ENCODE assay signal across 8 cellular contexts in the genomic region with DNA sequence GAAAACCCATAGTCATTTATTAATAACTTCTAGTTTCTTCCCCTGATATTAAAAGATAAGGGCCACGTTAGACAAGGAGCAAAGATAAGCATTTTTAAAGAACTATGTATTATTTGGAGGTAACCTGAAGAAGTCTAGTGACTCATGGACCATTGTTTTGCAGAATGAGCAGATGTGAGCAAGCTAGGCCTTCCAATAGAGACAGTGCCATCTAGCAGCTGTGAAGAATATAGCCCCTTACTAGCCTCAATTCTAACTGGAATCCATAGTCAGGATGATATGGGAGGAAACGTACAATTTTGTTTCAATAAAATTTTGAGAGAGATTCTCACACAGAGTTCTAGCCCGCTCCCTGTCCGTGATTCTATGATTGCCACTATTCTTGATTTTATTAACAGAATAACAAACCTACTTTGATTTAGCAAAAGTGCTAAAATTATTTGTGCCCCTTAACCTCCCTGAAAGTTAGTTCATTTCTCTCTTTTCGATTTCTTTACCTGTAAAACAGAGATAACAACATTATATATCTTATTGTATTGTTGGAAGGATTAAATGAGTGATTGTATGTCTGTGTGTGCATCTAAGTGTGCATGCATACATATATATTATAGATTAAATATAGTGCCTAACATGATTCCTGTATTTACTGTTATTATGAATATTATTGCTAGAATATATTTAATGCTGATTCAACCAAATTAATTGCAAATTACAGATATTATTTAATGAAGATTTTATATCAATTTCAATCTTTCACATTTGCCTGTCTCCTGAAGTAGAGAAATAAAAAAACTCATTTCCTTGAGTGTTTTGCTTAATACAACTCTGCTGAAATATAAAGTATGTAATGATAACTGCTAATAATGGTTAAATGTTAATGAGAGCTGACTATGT. TPM values are rescaled to one million over a fixed set of nuclear protein-coding genes. Genes with fewer than 3 reads are reported as not detected.
A peak's percentile ranks its signal among the peaks of the same experiment; 100 is the strongest.
DNase-seq lines count a peak whose midpoint lies in the region; ATAC-seq, FAIRE-seq and TF ChIP-seq lines count a peak whose summit lies in the region.

No MANE protein-coding gene starts in this region.

- peak; percentile 95 for TF ChIP-seq CTCF in fibroblast of mammary gland (conservative IDR thresholded peaks at IDR 0.05; ENCODE audit: control insufficient read depth, insufficient read depth, low read depth, low read length)

- peak; percentile 85 for ATAC-seq in GM21390 (IDR thresholded peaks at IDR 0.05; ENCODE audit: unreplicated experiment)

- FAIRE-seq in HTR-8/SVneo (lab: Jason Lieb, UNC), result no peak

- DNase-seq in EH (ENCODE audit: low read depth) (peak; percentile 70), HTR-8/SVneo (ENCODE audit: insufficient read length, low spot score) (peak; percentile 12), RPMI8226 (peak; percentile 37), fibroblast of mammary gland (ENCODE audit: low read depth) (peak; percentile 85), pons (ENCODE audit: low spot score) (peak; percentile 57), occipital lobe (lab: John Stamatoyannopoulos, UW) (no peak), NCI-H774 (lab: John Stamatoyannopoulos, UW) (no peak)

- H3K4me3 ChIP-seq in fibroblast of mammary gland (ENCODE audit: control insufficient read depth, low read depth, low read length), result no peak overlapping the region

RNA-seq across cellular contexts. Expression of gene FAM237B, which starts 22.7 kb away (rescaled TPM):
- total RNA-seq in occipital lobe, result not detected

RNA-seq across cellular contexts. Expression of gene GTPBP10, which starts 48.1 kb away (rescaled TPM):
- total RNA-seq in occipital lobe, result 27.5 TPM

RNA-seq across cellular contexts. Expression of gene CFAP69, which starts 53.4 kb away (rescaled TPM):
- 6.2 TPM for total RNA-seq in occipital lobe

Comparison
In these comparisons a context has a peak if more than half of its experiments do, and no peak if none do; other contexts are left out.
1. DNase-seq: peak in EH (single experiment), HTR-8/SVneo (single experiment), RPMI8226 (single experiment), fibroblast of mammary gland (single experiment) and pons (single experiment); none in occipital lobe (single experiment) and NCI-H774 (single experiment).